In the genomic region with DNA sequence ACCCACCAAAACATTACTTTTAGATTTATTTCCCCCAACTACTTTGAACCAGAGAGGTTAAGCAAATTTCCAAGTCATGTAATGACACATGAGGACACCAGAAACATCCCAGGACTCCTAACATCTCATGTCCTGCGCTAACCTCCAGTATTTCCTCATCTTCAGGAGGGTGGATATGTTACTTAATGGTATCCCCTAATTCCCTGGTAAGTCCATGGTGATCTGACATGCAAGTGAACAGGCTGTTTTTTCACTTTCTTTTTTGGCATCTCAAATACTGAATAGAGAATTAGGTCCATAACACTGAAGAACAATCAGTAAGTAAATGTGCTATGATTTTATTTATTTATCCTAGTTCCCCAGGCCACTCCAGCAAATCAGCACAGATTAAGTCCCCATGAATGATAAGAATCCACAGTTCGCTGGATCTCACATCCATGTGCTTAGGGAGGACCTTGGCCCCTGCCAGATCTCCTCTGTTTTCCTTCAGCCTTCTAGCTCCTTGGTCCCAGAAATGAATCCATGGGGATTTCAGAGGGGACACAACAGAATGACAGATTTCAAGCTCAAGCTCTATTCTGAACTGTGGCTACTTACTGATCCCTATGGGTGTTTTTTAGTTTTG, we compare ENCODE assay signal across 20 cellular contexts.
"Had no signal": no experiment of that assay in that cellular context is flagged by ENCODE, and none has a peak within 500 bp of the region (broad histone marks: within the 10 kb centered on the region; RNA-seq: fewer than 3 reads in every experiment).

No MANE protein-coding gene starts in this region.

- H3K27ac Mint-ChIP-seq: dendritic cell treated with granulocyte-macrophage colony-stimulating factor and Interleukin-4, amounts not matched to agents 40 ng/mL and 50 ng/mL, for 4 days; effector memory CD8-positive, alpha-beta T cell; nephron progenitor cell had no signal

- H3K4me1 ChIP-seq: esophagus muscularis mucosa, gastrocnemius medialis, left lung, parathyroid adenoma, stomach had no signal

- DNase-seq: effector memory CD8-positive, alpha-beta T cell; gastrocnemius medialis; islet precursor cell; left lung; mesendoderm; naive thymus-derived CD4-positive, alpha-beta T cell; nephron progenitor cell; stimulated activated CD4-positive, alpha-beta T cell treated with anti-CD3 and anti-CD28 coated beads, Interleukin-2, amount 100 ng/mL, for 24 hours; stimulated activated CD4-positive, alpha-beta T cell treated with anti-CD3 and anti-CD28 coated beads, Interleukin-4, amount 100 ng/mL, for 4 hours; stimulated activated naive CD4-positive, alpha-beta T cell; stomach; substantia nigra; trophoblast cell had no signal

- ATAC-seq: effector memory CD8-positive, alpha-beta T cell; left lung; naive thymus-derived CD4-positive, alpha-beta T cell; sciatic nerve had no signal

- H3K27ac ChIP-seq: epithelial cell of prostate, esophagus muscularis mucosa, gastrocnemius medialis, left lung, parathyroid adenoma, stomach, thoracic aorta had no signal

- H3K4me3 ChIP-seq: esophagus muscularis mucosa, gastrocnemius medialis, left lung, prostate gland, stomach, thoracic aorta had no signal

- H3K9me3 ChIP-seq: esophagus muscularis mucosa, gastrocnemius medialis, left lung, prostate gland, stomach, thoracic aorta had no signal

- H3K36me3 ChIP-seq: esophagus muscularis mucosa, gastrocnemius medialis, left lung, prostate gland, stomach, thoracic aorta had no signal

- H3K27me3 ChIP-seq: esophagus muscularis mucosa, gastrocnemius medialis, left lung had no signal

- H3K4me3 Mint-ChIP-seq: dendritic cell treated with granulocyte-macrophage colony-stimulating factor and Interleukin-4, amounts not matched to agents 40 ng/mL and 50 ng/mL, for 4 days; effector memory CD8-positive, alpha-beta T cell; naive thymus-derived CD4-positive, alpha-beta T cell; nephron progenitor cell had no signal

- H3K9me3 Mint-ChIP-seq: dendritic cell treated with granulocyte-macrophage colony-stimulating factor and Interleukin-4, amounts not matched to agents 40 ng/mL and 50 ng/mL, for 4 days; effector memory CD8-positive, alpha-beta T cell; naive thymus-derived CD4-positive, alpha-beta T cell; nephron progenitor cell had no signal
